1 cellular context compared by ENCODE assay signal in the genomic region with DNA sequence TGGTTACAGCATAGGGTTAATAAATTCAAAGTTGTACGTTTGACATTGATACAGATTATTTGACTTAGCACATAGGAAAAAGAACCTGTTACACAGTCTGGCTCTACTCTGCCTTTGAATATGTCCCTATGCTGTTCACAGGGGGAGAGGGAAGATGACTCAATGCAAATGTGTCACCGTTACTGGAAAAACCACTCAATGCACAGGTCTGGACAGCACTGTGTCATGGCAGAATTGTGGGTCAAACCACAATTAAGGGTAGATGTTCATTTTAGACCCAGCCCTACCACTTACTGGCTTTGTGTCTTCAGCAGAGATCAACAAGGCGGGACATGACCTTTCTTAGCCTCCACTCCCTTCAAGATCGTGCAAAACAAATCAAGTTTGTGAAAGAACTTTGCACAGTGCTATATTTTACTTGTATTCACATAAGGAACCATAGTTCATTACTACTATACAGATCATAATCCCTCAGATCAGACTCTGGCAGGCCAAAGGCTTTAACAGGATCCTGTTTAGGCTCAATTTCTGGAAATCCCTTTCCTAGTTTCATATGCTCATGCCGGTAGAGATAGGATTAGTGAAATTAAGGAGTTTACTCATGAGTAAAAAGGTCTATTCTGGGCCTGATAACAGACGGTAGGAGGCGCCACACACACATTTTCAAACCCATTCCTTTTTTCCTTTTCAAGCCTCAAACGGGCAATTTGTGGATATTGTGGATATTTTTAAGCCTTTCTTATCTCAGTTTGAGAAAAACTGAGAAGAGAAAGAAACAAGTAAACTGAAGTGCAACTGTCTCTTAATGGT.
TF ChIP-seq lines count a peak whose summit lies in the region.

No MANE protein-coding gene starts in this region.

TF ChIP-seq in GM12878, 131 proteins besides CTCF, POLR2A, EP300 and RAD21 (continued from another document and continues in another):
- TF ChIP-seq SMAD5 (IDR thresholded peaks at IDR 0.05; ENCODE audit: low read depth) (no peak), NR2F1 (conservative IDR thresholded peaks at IDR 0.05) (peak; percentile 66), POLR2AphosphoS5 (IDR thresholded peaks at IDR 0.05; ENCODE audit: low read length) (0 out of 2 replicates have a peak, but pooled peaks have one; percentile 42), POU2F2 (IDR thresholded peaks at IDR 0.05; ENCODE audit: borderline replicate concordance, low read depth, low read length) (peak; percentile 51; the same call in 1 of the 3 replicates), ZNF24 (IDR thresholded peaks at IDR 0.05) (no peak), FOXK2 (IDR thresholded peaks at IDR 0.05) (no peak), MXI1 (IDR thresholded peaks at IDR 0.05; ENCODE audit: low read depth, low read length) (no peak), ATF7 (IDR thresholded peaks at IDR 0.05; ENCODE audit: low read depth) (no peak), ZNF274 (IDR thresholded peaks at IDR 0.05; ENCODE audit: insufficient read depth, insufficient read length) (no peak), CREM (IDR thresholded peaks at IDR 0.05; ENCODE audit: low read depth) (no peak; the same call in 1 of the 2 replicates), SUPT20H (IDR thresholded peaks at IDR 0.05; ENCODE audit: borderline replicate concordance, control insufficient read depth, low read depth, low read length) (no peak), ZSCAN29 (IDR thresholded peaks at IDR 0.05) (no peak), WRNIP1 (IDR thresholded peaks at IDR 0.05; ENCODE audit: borderline replicate concordance, low read depth, low read length) (no peak), ZZZ3 (IDR thresholded peaks at IDR 0.05; ENCODE audit: control insufficient read depth, insufficient read length, low read depth) (no peak), MTA3 (IDR thresholded peaks at IDR 0.05; ENCODE audit: borderline replicate concordance, low read length) (peak; percentile 73; the same call in 1 of the 2 replicates), LARP7 (IDR thresholded peaks at IDR 0.05) (no peak), IRF4 (IDR thresholded peaks at IDR 0.05; ENCODE audit: low read depth, low read length) (no peak), NBN (IDR thresholded peaks at IDR 0.05) (no peak), CHD2 (IDR thresholded peaks at IDR 0.05; ENCODE audit: borderline replicate concordance, low read depth, low read length) (no peak), SMC3 (IDR thresholded peaks at IDR 0.05; ENCODE audit: borderline replicate concordance, low read length) (peak; percentile 24; the same call in 1 of the 2 replicates), YBX1 (IDR thresholded peaks at IDR 0.05) (no peak), CBX3 (IDR thresholded peaks at IDR 0.05; ENCODE audit: borderline replicate concordance, low read depth) (no peak), NFIC (IDR thresholded peaks at IDR 0.05; ENCODE audit: low read depth, low read length) (peak; percentile 50), ZBED1 (IDR thresholded peaks at IDR 0.05; ENCODE audit: borderline replicate concordance) (peak; percentile 28; the same call in 1 of the 2 replicates), GATAD2B (conservative IDR thresholded peaks at IDR 0.05; ENCODE audit: low read depth) (no peak), IKZF1 (conservative IDR thresholded peaks at IDR 0.05) (0 out of 2 replicates have a peak, but pooled peaks have one; percentile 23), CREB1 (IDR thresholded peaks at IDR 0.05; ENCODE audit: low read depth) (0 out of 2 replicates have a peak, but pooled peaks have one; percentile 48), PML (IDR thresholded peaks at IDR 0.05; ENCODE audit: low read length) (0 out of 2 replicates have a peak, but pooled peaks have one; percentile 27), RUNX3 (IDR thresholded peaks at IDR 0.05; ENCODE audit: low read length) (peak; percentile 93), SRF (IDR thresholded peaks at IDR 0.05; ENCODE audit: low read depth in 2 of 2, low read length in 2 of 2) (no peak), FOXM1 (IDR thresholded peaks at IDR 0.05; ENCODE audit: low read depth, low read length) (0 out of 2 replicates have a peak, but pooled peaks have one; percentile 52), ZNF217 (IDR thresholded peaks at IDR 0.05) (no peak), IKZF2 (IDR thresholded peaks at IDR 0.05) (peak in 1 of 2 experiments; percentile 17; a peak in 1 of 4 replicates), EED (IDR thresholded peaks at IDR 0.05; ENCODE audit: low read depth) (0 out of 2 replicates have a peak, but pooled peaks have one; percentile 26), FOS (IDR thresholded peaks at IDR 0.05; ENCODE audit: borderline replicate concordance, extremely low read depth, insufficient read length) (no peak), JUND (IDR thresholded peaks at IDR 0.05; ENCODE audit: low read depth, low read length) (no peak)
- TF ChIP-seq, protein P1, sequence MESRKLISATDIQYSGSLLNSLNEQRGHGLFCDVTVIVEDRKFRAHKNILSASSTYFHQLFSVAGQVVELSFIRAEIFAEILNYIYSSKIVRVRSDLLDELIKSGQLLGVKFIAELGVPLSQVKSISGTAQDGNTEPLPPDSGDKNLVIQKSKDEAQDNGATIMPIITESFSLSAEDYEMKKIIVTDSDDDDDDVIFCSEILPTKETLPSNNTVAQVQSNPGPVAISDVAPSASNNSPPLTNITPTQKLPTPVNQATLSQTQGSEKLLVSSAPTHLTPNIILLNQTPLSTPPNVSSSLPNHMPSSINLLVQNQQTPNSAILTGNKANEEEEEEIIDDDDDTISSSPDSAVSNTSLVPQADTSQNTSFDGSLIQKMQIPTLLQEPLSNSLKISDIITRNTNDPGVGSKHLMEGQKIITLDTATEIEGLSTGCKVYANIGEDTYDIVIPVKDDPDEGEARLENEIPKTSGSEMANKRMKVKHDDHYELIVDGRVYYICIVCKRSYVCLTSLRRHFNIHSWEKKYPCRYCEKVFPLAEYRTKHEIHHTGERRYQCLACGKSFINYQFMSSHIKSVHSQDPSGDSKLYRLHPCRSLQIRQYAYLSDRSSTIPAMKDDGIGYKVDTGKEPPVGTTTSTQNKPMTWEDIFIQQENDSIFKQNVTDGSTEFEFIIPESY (IDR thresholded peaks at IDR 0.05), result no peak
- TF ChIP-seq, protein P2, sequence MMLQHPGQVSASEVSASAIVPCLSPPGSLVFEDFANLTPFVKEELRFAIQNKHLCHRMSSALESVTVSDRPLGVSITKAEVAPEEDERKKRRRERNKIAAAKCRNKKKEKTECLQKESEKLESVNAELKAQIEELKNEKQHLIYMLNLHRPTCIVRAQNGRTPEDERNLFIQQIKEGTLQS (IDR thresholded peaks at IDR 0.05; ENCODE audit: borderline replicate concordance, extremely low read depth, low read depth, low read length), result no peak
- TF ChIP-seq, protein P3, sequence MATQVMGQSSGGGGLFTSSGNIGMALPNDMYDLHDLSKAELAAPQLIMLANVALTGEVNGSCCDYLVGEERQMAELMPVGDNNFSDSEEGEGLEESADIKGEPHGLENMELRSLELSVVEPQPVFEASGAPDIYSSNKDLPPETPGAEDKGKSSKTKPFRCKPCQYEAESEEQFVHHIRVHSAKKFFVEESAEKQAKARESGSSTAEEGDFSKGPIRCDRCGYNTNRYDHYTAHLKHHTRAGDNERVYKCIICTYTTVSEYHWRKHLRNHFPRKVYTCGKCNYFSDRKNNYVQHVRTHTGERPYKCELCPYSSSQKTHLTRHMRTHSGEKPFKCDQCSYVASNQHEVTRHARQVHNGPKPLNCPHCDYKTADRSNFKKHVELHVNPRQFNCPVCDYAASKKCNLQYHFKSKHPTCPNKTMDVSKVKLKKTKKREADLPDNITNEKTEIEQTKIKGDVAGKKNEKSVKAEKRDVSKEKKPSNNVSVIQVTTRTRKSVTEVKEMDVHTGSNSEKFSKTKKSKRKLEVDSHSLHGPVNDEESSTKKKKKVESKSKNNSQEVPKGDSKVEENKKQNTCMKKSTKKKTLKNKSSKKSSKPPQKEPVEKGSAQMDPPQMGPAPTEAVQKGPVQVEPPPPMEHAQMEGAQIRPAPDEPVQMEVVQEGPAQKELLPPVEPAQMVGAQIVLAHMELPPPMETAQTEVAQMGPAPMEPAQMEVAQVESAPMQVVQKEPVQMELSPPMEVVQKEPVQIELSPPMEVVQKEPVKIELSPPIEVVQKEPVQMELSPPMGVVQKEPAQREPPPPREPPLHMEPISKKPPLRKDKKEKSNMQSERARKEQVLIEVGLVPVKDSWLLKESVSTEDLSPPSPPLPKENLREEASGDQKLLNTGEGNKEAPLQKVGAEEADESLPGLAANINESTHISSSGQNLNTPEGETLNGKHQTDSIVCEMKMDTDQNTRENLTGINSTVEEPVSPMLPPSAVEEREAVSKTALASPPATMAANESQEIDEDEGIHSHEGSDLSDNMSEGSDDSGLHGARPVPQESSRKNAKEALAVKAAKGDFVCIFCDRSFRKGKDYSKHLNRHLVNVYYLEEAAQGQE (IDR thresholded peaks at IDR 0.05; ENCODE audit: low read depth, low read length), result no peak
- TF ChIP-seq, protein P4, sequence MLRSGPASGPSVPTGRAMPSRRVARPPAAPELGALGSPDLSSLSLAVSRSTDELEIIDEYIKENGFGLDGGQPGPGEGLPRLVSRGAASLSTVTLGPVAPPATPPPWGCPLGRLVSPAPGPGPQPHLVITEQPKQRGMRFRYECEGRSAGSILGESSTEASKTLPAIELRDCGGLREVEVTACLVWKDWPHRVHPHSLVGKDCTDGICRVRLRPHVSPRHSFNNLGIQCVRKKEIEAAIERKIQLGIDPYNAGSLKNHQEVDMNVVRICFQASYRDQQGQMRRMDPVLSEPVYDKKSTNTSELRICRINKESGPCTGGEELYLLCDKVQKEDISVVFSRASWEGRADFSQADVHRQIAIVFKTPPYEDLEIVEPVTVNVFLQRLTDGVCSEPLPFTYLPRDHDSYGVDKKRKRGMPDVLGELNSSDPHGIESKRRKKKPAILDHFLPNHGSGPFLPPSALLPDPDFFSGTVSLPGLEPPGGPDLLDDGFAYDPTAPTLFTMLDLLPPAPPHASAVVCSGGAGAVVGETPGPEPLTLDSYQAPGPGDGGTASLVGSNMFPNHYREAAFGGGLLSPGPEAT (IDR thresholded peaks at IDR 0.05; ENCODE audit: low read depth), result no peak
- TF ChIP-seq, protein P5, sequence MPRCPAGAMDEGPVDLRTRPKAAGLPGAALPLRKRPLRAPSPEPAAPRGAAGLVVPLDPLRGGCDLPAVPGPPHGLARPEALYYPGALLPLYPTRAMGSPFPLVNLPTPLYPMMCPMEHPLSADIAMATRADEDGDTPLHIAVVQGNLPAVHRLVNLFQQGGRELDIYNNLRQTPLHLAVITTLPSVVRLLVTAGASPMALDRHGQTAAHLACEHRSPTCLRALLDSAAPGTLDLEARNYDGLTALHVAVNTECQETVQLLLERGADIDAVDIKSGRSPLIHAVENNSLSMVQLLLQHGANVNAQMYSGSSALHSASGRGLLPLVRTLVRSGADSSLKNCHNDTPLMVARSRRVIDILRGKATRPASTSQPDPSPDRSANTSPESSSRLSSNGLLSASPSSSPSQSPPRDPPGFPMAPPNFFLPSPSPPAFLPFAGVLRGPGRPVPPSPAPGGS (IDR thresholded peaks at IDR 0.05; ENCODE audit: borderline replicate concordance, insufficient read depth, low read depth, low read length, poor library complexity, severe bottlenecking), result peak; percentile 86
- TF ChIP-seq, protein P6, sequence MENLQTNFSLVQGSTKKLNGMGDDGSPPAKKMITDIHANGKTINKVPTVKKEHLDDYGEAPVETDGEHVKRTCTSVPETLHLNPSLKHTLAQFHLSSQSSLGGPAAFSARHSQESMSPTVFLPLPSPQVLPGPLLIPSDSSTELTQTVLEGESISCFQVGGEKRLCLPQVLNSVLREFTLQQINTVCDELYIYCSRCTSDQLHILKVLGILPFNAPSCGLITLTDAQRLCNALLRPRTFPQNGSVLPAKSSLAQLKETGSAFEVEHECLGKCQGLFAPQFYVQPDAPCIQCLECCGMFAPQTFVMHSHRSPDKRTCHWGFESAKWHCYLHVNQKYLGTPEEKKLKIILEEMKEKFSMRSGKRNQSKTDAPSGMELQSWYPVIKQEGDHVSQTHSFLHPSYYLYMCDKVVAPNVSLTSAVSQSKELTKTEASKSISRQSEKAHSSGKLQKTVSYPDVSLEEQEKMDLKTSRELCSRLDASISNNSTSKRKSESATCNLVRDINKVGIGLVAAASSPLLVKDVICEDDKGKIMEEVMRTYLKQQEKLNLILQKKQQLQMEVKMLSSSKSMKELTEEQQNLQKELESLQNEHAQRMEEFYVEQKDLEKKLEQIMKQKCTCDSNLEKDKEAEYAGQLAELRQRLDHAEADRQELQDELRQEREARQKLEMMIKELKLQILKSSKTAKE (IDR thresholded peaks at IDR 0.05; ENCODE audit: low read depth, poor library complexity, severe bottlenecking), result no peak
- TF ChIP-seq, protein P7, sequence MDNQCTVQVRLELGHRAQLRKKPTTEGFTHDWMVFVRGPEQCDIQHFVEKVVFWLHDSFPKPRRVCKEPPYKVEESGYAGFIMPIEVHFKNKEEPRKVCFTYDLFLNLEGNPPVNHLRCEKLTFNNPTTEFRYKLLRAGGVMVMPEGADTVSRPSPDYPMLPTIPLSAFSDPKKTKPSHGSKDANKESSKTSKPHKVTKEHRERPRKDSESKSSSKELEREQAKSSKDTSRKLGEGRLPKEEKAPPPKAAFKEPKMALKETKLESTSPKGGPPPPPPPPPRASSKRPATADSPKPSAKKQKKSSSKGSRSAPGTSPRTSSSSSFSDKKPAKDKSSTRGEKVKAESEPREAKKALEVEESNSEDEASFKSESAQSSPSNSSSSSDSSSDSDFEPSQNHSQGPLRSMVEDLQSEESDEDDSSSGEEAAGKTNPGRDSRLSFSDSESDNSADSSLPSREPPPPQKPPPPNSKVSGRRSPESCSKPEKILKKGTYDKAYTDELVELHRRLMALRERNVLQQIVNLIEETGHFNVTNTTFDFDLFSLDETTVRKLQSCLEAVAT (IDR thresholded peaks at IDR 0.05), result no peak
- TF ChIP-seq, protein P8, sequence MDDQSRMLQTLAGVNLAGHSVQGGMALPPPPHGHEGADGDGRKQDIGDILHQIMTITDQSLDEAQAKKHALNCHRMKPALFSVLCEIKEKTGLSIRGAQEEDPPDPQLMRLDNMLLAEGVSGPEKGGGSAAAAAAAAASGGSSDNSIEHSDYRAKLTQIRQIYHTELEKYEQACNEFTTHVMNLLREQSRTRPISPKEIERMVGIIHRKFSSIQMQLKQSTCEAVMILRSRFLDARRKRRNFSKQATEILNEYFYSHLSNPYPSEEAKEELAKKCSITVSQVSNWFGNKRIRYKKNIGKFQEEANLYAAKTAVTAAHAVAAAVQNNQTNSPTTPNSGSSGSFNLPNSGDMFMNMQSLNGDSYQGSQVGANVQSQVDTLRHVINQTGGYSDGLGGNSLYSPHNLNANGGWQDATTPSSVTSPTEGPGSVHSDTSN (IDR thresholded peaks at IDR 0.05; ENCODE audit: insufficient replicate concordance, low read depth, low read length), result no peak
- TF ChIP-seq, protein P9, sequence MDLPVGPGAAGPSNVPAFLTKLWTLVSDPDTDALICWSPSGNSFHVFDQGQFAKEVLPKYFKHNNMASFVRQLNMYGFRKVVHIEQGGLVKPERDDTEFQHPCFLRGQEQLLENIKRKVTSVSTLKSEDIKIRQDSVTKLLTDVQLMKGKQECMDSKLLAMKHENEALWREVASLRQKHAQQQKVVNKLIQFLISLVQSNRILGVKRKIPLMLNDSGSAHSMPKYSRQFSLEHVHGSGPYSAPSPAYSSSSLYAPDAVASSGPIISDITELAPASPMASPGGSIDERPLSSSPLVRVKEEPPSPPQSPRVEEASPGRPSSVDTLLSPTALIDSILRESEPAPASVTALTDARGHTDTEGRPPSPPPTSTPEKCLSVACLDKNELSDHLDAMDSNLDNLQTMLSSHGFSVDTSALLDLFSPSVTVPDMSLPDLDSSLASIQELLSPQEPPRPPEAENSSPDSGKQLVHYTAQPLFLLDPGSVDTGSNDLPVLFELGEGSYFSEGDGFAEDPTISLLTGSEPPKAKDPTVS (IDR thresholded peaks at IDR 0.05; ENCODE audit: low read depth, low read length), result no peak
